3 cellular contexts compared by ENCODE assay signal in the genomic region with DNA sequence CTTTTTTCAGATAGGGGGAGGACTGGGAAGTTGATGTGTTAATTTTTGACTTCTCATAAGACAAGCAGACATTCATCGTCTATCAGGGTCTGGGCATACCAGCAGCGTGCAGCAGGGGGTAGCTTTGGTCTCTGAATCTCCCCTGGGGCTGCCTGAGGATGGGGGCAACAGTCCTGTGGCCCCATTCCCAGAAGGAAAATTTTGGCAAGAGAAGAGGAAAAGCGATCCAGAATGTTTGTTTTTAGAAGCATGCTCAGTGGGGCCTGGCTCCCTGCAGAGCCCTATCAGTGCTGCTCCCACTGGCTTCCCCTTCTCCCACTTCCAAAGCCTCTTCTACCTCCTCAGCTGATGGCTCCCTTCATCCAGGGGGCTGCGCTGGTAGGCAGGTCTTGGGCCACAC.
TF ChIP-seq lines count a peak whose summit lies in the region.

No MANE protein-coding gene starts in this region.

TF ChIP-seq in SK-N-SH, 30 proteins besides CTCF, POLR2A, EP300 and RAD21 (continued from another document and continues in another):
- TF ChIP-seq SIN3A (IDR thresholded peaks at IDR 0.05; ENCODE audit: borderline replicate concordance, low read depth, low read length) (no peak), RFX5 (IDR thresholded peaks at IDR 0.05; ENCODE audit: low read length) (no peak), GABPA (IDR thresholded peaks at IDR 0.05; ENCODE audit: low read depth) (no peak), RXRA (IDR thresholded peaks at IDR 0.05; ENCODE audit: borderline replicate concordance, low read depth) (no peak), SMC3 (IDR thresholded peaks at IDR 0.05; ENCODE audit: low read depth, low read length) (no peak), ELF1 (IDR thresholded peaks at IDR 0.05) (no peak), CHD2 (IDR thresholded peaks at IDR 0.05; ENCODE audit: low read length, partially characterized antibody) (no peak), FOSL2 (IDR thresholded peaks at IDR 0.05; ENCODE audit: borderline replicate concordance, low read depth) (no peak), MEF2A (IDR thresholded peaks at IDR 0.05; ENCODE audit: borderline replicate concordance, low read depth) (no peak), TAF1 (IDR thresholded peaks at IDR 0.05; ENCODE audit: borderline replicate concordance, low read depth, low read length) (no peak), YY1 (IDR thresholded peaks at IDR 0.05; ENCODE audit: low read depth) (no peak)
- TF ChIP-seq, protein P1, sequence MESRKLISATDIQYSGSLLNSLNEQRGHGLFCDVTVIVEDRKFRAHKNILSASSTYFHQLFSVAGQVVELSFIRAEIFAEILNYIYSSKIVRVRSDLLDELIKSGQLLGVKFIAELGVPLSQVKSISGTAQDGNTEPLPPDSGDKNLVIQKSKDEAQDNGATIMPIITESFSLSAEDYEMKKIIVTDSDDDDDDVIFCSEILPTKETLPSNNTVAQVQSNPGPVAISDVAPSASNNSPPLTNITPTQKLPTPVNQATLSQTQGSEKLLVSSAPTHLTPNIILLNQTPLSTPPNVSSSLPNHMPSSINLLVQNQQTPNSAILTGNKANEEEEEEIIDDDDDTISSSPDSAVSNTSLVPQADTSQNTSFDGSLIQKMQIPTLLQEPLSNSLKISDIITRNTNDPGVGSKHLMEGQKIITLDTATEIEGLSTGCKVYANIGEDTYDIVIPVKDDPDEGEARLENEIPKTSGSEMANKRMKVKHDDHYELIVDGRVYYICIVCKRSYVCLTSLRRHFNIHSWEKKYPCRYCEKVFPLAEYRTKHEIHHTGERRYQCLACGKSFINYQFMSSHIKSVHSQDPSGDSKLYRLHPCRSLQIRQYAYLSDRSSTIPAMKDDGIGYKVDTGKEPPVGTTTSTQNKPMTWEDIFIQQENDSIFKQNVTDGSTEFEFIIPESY (IDR thresholded peaks at IDR 0.05; ENCODE audit: borderline replicate concordance, low read depth): no peak
- TF ChIP-seq, protein P2, sequence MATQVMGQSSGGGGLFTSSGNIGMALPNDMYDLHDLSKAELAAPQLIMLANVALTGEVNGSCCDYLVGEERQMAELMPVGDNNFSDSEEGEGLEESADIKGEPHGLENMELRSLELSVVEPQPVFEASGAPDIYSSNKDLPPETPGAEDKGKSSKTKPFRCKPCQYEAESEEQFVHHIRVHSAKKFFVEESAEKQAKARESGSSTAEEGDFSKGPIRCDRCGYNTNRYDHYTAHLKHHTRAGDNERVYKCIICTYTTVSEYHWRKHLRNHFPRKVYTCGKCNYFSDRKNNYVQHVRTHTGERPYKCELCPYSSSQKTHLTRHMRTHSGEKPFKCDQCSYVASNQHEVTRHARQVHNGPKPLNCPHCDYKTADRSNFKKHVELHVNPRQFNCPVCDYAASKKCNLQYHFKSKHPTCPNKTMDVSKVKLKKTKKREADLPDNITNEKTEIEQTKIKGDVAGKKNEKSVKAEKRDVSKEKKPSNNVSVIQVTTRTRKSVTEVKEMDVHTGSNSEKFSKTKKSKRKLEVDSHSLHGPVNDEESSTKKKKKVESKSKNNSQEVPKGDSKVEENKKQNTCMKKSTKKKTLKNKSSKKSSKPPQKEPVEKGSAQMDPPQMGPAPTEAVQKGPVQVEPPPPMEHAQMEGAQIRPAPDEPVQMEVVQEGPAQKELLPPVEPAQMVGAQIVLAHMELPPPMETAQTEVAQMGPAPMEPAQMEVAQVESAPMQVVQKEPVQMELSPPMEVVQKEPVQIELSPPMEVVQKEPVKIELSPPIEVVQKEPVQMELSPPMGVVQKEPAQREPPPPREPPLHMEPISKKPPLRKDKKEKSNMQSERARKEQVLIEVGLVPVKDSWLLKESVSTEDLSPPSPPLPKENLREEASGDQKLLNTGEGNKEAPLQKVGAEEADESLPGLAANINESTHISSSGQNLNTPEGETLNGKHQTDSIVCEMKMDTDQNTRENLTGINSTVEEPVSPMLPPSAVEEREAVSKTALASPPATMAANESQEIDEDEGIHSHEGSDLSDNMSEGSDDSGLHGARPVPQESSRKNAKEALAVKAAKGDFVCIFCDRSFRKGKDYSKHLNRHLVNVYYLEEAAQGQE (IDR thresholded peaks at IDR 0.05; ENCODE audit: low read depth, low read length): no peak
- TF ChIP-seq, protein P3, sequence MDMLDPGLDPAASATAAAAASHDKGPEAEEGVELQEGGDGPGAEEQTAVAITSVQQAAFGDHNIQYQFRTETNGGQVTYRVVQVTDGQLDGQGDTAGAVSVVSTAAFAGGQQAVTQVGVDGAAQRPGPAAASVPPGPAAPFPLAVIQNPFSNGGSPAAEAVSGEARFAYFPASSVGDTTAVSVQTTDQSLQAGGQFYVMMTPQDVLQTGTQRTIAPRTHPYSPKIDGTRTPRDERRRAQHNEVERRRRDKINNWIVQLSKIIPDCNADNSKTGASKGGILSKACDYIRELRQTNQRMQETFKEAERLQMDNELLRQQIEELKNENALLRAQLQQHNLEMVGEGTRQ (IDR thresholded peaks at IDR 0.05; ENCODE audit: borderline replicate concordance, low read depth, low read length): no peak

TF ChIP-seq in SK-N-SH treated with all-trans-retinoic acid at 6 μM for 48 hours, 23 proteins besides CTCF, POLR2A, EP300 and RAD21 (continued from another document):
- TF ChIP-seq OSR1 (CRISPR knock-in tag; IDR thresholded peaks at IDR 0.05): no peak
- TF ChIP-seq ISL1 (CRISPR knock-in tag; IDR thresholded peaks at IDR 0.05): no peak
- TF ChIP-seq ZNF8 (CRISPR knock-in tag; IDR thresholded peaks at IDR 0.05): no peak
- no peak for TF ChIP-seq ESRRG (CRISPR knock-in tag; IDR thresholded peaks at IDR 0.05)
- TF ChIP-seq, protein P4, sequence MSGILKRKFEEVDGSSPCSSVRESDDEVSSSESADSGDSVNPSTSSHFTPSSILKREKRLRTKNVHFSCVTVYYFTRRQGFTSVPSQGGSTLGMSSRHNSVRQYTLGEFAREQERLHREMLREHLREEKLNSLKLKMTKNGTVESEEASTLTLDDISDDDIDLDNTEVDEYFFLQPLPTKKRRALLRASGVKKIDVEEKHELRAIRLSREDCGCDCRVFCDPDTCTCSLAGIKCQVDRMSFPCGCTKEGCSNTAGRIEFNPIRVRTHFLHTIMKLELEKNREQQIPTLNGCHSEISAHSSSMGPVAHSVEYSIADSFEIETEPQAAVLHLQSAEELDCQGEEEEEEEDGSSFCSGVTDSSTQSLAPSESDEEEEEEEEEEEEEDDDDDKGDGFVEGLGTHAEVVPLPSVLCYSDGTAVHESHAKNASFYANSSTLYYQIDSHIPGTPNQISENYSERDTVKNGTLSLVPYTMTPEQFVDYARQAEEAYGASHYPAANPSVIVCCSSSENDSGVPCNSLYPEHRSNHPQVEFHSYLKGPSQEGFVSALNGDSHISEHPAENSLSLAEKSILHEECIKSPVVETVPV (CRISPR knock-in tag; IDR thresholded peaks at IDR 0.05): no peak
- no peak for TF ChIP-seq ZC3H10 (CRISPR knock-in tag; IDR thresholded peaks at IDR 0.05)
- no peak for TF ChIP-seq BACH2 (CRISPR knock-in tag; IDR thresholded peaks at IDR 0.05; ENCODE audit: borderline replicate concordance)
- TF ChIP-seq SNAI2 (CRISPR knock-in tag; IDR thresholded peaks at IDR 0.05): no peak
- no peak for TF ChIP-seq TCF4 (CRISPR knock-in tag; IDR thresholded peaks at IDR 0.05; ENCODE audit: borderline replicate concordance)
- TF ChIP-seq, protein P5, sequence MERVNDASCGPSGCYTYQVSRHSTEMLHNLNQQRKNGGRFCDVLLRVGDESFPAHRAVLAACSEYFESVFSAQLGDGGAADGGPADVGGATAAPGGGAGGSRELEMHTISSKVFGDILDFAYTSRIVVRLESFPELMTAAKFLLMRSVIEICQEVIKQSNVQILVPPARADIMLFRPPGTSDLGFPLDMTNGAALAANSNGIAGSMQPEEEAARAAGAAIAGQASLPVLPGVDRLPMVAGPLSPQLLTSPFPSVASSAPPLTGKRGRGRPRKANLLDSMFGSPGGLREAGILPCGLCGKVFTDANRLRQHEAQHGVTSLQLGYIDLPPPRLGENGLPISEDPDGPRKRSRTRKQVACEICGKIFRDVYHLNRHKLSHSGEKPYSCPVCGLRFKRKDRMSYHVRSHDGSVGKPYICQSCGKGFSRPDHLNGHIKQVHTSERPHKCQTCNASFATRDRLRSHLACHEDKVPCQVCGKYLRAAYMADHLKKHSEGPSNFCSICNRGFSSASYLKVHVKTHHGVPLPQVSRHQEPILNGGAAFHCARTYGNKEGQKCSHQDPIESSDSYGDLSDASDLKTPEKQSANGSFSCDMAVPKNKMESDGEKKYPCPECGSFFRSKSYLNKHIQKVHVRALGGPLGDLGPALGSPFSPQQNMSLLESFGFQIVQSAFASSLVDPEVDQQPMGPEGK (CRISPR knock-in tag; IDR thresholded peaks at IDR 0.05; ENCODE audit: borderline replicate concordance): no peak
- no peak for TF ChIP-seq ZFP30 (CRISPR knock-in tag; IDR thresholded peaks at IDR 0.05)

TF ChIP-seq in GM23338, 12 proteins besides CTCF, POLR2A, EP300 and RAD21 (continued from another document and continues in another):
- TF ChIP-seq, protein P2 (IDR thresholded peaks at IDR 0.05; ENCODE audit: unreplicated experiment): no peak
- TF ChIP-seq STAT1 (IDR thresholded peaks at IDR 0.05; ENCODE audit: unreplicated experiment) (no peak), CREB1 (CRISPR knock-in tag; IDR thresholded peaks at IDR 0.05; ENCODE audit: low read depth) (no peak), EZH2phosphoT487 (IDR thresholded peaks at IDR 0.05; ENCODE audit: unreplicated experiment) (no peak), NANOG (IDR thresholded peaks at IDR 0.05; ENCODE audit: borderline replicate concordance) (no peak), ZNF114 (CRISPR knock-in tag; IDR thresholded peaks at IDR 0.05) (no peak)
- TF ChIP-seq, protein P6, sequence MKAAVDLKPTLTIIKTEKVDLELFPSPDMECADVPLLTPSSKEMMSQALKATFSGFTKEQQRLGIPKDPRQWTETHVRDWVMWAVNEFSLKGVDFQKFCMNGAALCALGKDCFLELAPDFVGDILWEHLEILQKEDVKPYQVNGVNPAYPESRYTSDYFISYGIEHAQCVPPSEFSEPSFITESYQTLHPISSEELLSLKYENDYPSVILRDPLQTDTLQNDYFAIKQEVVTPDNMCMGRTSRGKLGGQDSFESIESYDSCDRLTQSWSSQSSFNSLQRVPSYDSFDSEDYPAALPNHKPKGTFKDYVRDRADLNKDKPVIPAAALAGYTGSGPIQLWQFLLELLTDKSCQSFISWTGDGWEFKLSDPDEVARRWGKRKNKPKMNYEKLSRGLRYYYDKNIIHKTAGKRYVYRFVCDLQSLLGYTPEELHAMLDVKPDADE (IDR thresholded peaks at IDR 0.05): no peak
